ENCODE assay signal across 1 cellular context in the genomic region with DNA sequence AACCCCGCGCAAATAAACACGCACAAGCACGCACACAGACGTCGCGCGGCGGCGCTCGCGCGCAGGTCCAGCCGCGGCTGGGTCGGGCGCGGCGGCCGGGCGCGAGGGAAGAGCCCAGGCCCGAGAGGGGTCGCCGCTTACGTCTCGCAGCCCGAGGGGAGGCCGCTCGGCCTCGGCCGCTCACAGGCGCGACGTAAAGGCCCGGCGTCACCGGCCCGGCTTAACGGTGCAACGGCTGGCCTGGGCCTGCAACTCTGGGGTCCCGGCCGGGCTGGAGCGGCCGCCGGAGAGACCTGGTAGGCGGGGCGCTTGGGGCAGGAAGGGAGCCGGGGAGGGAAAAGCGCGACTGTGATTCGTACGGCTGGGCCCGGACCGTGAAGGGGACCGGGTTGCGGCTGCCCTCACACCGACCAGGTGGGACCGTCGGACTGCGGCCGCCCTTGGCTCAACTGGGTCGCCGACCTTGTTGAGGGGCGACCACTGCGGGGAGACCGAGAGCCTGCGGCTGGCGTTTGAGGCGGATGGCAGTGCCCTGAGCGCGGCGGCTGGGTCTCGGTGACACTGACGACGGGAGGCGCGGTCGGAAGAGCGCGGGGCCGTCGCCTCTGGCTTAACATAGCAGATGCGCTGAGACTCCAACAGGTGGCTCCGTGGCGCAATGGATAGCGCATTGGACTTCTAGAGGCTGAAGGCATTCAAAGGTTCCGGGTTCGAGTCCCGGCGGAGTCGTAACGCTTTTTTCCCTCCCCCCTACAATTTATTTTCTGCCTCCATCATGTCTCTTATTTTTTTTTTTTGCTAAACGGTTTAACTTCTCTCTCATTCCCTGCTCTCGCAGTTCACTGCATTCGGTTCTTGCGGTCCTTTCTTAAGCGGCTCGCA.
TF ChIP-seq lines count a peak whose summit lies in the region.

No MANE protein-coding gene starts in this region.

TF ChIP-seq in HepG2, 621 proteins besides CTCF, POLR2A, EP300 and RAD21 (continued from another document and continues in another):
- TF ChIP-seq, protein P1, sequence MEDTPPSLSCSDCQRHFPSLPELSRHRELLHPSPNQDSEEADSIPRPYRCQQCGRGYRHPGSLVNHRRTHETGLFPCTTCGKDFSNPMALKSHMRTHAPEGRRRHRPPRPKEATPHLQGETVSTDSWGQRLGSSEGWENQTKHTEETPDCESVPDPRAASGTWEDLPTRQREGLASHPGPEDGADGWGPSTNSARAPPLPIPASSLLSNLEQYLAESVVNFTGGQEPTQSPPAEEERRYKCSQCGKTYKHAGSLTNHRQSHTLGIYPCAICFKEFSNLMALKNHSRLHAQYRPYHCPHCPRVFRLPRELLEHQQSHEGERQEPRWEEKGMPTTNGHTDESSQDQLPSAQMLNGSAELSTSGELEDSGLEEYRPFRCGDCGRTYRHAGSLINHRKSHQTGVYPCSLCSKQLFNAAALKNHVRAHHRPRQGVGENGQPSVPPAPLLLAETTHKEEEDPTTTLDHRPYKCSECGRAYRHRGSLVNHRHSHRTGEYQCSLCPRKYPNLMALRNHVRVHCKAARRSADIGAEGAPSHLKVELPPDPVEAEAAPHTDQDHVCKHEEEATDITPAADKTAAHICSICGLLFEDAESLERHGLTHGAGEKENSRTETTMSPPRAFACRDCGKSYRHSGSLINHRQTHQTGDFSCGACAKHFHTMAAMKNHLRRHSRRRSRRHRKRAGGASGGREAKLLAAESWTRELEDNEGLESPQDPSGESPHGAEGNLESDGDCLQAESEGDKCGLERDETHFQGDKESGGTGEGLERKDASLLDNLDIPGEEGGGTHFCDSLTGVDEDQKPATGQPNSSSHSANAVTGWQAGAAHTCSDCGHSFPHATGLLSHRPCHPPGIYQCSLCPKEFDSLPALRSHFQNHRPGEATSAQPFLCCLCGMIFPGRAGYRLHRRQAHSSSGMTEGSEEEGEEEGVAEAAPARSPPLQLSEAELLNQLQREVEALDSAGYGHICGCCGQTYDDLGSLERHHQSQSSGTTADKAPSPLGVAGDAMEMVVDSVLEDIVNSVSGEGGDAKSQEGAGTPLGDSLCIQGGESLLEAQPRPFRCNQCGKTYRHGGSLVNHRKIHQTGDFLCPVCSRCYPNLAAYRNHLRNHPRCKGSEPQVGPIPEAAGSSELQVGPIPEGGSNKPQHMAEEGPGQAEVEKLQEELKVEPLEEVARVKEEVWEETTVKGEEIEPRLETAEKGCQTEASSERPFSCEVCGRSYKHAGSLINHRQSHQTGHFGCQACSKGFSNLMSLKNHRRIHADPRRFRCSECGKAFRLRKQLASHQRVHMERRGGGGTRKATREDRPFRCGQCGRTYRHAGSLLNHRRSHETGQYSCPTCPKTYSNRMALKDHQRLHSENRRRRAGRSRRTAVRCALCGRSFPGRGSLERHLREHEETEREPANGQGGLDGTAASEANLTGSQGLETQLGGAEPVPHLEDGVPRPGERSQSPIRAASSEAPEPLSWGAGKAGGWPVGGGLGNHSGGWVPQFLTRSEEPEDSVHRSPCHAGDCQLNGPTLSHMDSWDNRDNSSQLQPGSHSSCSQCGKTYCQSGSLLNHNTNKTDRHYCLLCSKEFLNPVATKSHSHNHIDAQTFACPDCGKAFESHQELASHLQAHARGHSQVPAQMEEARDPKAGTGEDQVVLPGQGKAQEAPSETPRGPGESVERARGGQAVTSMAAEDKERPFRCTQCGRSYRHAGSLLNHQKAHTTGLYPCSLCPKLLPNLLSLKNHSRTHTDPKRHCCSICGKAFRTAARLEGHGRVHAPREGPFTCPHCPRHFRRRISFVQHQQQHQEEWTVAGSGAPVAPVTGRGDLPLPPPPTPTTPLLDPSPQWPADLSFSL (CRISPR knock-in tag; IDR thresholded peaks at IDR 0.05): peak; percentile 21; the same call in 1 of the 2 replicates
- 0 out of 2 replicates have a peak, but pooled peaks have one; percentile 61 for TF ChIP-seq ZFP36L1 (CRISPR knock-in tag; IDR thresholded peaks at IDR 0.05)
- TF ChIP-seq NR2F2 (IDR thresholded peaks at IDR 0.05; ENCODE audit: borderline replicate concordance, low read depth): 0 out of 2 replicates have a peak, but pooled peaks have one; percentile 13
- no peak for TF ChIP-seq EED (CRISPR knock-in tag; IDR thresholded peaks at IDR 0.05)
- TF ChIP-seq, protein P2, sequence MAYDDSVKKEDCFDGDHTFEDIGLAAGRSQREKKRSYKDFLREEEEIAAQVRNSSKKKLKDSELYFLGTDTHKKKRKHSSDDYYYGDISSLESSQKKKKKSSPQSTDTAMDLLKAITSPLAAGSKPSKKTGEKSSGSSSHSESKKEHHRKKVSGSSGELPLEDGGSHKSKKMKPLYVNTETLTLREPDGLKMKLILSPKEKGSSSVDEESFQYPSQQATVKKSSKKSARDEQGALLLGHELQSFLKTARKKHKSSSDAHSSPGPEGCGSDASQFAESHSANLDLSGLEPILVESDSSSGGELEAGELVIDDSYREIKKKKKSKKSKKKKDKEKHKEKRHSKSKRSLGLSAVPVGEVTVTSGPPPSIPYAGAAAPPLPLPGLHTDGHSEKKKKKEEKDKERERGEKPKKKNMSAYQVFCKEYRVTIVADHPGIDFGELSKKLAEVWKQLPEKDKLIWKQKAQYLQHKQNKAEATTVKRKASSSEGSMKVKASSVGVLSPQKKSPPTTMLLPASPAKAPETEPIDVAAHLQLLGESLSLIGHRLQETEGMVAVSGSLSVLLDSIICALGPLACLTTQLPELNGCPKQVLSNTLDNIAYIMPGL (CRISPR knock-in tag; IDR thresholded peaks at IDR 0.05; ENCODE audit: borderline replicate concordance in 1 of 2, low read depth in 1 of 2): peak; percentile 98 to 100
- TF ChIP-seq, protein P3, sequence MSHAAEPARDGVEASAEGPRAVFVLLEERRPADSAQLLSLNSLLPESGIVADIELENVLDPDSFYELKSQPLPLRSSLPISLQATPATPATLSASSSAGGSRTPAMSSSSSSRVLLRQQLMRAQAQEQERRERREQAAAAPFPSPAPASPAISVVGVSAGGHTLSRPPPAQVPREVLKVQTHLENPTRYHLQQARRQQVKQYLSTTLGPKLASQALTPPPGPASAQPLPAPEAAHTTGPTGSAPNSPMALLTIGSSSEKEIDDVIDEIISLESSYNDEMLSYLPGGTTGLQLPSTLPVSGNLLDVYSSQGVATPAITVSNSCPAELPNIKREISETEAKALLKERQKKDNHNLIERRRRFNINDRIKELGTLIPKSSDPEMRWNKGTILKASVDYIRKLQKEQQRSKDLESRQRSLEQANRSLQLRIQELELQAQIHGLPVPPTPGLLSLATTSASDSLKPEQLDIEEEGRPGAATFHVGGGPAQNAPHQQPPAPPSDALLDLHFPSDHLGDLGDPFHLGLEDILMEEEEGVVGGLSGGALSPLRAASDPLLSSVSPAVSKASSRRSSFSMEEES (CRISPR knock-in tag; IDR thresholded peaks at IDR 0.05): peak; percentile 19; the same call in 1 of the 2 replicates
- TF ChIP-seq BRD4 (CRISPR knock-in tag; IDR thresholded peaks at IDR 0.05): no peak
- TF ChIP-seq FOSL2 (CRISPR knock-in tag; IDR thresholded peaks at IDR 0.05): peak; percentile 36
- no peak for TF ChIP-seq ZNF572 (CRISPR knock-in tag; IDR thresholded peaks at IDR 0.05)
- peak; percentile 67; the same call in 1 of the 2 replicates for TF ChIP-seq MXD4 (CRISPR knock-in tag; IDR thresholded peaks at IDR 0.05)
- TF ChIP-seq SALL1 (CRISPR knock-in tag; IDR thresholded peaks at IDR 0.05): peak; percentile 73
- TF ChIP-seq, protein P4, sequence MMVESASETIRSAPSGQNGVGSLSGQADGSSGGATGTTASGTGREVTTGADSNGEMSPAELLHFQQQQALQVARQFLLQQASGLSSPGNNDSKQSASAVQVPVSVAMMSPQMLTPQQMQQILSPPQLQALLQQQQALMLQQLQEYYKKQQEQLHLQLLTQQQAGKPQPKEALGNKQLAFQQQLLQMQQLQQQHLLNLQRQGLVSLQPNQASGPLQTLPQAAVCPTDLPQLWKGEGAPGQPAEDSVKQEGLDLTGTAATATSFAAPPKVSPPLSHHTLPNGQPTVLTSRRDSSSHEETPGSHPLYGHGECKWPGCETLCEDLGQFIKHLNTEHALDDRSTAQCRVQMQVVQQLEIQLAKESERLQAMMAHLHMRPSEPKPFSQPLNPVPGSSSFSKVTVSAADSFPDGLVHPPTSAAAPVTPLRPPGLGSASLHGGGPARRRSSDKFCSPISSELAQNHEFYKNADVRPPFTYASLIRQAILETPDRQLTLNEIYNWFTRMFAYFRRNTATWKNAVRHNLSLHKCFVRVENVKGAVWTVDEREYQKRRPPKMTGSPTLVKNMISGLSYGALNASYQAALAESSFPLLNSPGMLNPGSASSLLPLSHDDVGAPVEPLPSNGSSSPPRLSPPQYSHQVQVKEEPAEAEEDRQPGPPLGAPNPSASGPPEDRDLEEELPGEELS (CRISPR knock-in tag; IDR thresholded peaks at IDR 0.05): peak; percentile 33
- no peak for TF ChIP-seq ATF7 (IDR thresholded peaks at IDR 0.05)
- no peak for TF ChIP-seq ATF7 (CRISPR knock-in tag; IDR thresholded peaks at IDR 0.05)
- TF ChIP-seq, protein P5, sequence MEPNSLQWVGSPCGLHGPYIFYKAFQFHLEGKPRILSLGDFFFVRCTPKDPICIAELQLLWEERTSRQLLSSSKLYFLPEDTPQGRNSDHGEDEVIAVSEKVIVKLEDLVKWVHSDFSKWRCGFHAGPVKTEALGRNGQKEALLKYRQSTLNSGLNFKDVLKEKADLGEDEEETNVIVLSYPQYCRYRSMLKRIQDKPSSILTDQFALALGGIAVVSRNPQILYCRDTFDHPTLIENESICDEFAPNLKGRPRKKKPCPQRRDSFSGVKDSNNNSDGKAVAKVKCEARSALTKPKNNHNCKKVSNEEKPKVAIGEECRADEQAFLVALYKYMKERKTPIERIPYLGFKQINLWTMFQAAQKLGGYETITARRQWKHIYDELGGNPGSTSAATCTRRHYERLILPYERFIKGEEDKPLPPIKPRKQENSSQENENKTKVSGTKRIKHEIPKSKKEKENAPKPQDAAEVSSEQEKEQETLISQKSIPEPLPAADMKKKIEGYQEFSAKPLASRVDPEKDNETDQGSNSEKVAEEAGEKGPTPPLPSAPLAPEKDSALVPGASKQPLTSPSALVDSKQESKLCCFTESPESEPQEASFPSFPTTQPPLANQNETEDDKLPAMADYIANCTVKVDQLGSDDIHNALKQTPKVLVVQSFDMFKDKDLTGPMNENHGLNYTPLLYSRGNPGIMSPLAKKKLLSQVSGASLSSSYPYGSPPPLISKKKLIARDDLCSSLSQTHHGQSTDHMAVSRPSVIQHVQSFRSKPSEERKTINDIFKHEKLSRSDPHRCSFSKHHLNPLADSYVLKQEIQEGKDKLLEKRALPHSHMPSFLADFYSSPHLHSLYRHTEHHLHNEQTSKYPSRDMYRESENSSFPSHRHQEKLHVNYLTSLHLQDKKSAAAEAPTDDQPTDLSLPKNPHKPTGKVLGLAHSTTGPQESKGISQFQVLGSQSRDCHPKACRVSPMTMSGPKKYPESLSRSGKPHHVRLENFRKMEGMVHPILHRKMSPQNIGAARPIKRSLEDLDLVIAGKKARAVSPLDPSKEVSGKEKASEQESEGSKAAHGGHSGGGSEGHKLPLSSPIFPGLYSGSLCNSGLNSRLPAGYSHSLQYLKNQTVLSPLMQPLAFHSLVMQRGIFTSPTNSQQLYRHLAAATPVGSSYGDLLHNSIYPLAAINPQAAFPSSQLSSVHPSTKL (CRISPR knock-in tag; IDR thresholded peaks at IDR 0.05): peak; percentile 48
- TF ChIP-seq RXRB (CRISPR knock-in tag; IDR thresholded peaks at IDR 0.05; ENCODE audit: borderline replicate concordance): 0 out of 2 replicates have a peak, but pooled peaks have one; percentile 12
- peak; percentile 56; the same call in 1 of the 2 replicates for TF ChIP-seq ARNTL (CRISPR knock-in tag; IDR thresholded peaks at IDR 0.05)
- TF ChIP-seq ZNF234 (CRISPR knock-in tag; conservative IDR thresholded peaks at IDR 0.05): no peak
- TF ChIP-seq RFX3 (CRISPR knock-in tag; IDR thresholded peaks at IDR 0.05): no peak
- TF ChIP-seq ESRRA (CRISPR knock-in tag; IDR thresholded peaks at IDR 0.05; ENCODE audit: low read depth): peak; percentile 51; the same call in 1 of the 2 replicates
- TF ChIP-seq ZNF121 (CRISPR knock-in tag; IDR thresholded peaks at IDR 0.05): peak; percentile 59; the same call in 1 of the 2 replicates
- no peak for TF ChIP-seq FOSL1 (CRISPR knock-in tag; IDR thresholded peaks at IDR 0.05; ENCODE audit: borderline replicate concordance)
- TF ChIP-seq, protein P6, sequence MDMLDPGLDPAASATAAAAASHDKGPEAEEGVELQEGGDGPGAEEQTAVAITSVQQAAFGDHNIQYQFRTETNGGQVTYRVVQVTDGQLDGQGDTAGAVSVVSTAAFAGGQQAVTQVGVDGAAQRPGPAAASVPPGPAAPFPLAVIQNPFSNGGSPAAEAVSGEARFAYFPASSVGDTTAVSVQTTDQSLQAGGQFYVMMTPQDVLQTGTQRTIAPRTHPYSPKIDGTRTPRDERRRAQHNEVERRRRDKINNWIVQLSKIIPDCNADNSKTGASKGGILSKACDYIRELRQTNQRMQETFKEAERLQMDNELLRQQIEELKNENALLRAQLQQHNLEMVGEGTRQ (IDR thresholded peaks at IDR 0.05; ENCODE audit: low read depth, low read length): no peak
- TF ChIP-seq, protein P6 (CRISPR knock-in tag; IDR thresholded peaks at IDR 0.05; ENCODE audit: borderline replicate concordance): no peak
- TF ChIP-seq HDAC2 (CRISPR knock-in tag; IDR thresholded peaks at IDR 0.05): 0 out of 2 replicates have a peak, but pooled peaks have one; percentile 48
- no peak for TF ChIP-seq IKZF1 (IDR thresholded peaks at IDR 0.05)
- no peak for TF ChIP-seq PHF5A (CRISPR knock-in tag; IDR thresholded peaks at IDR 0.05; ENCODE audit: low read depth, unreplicated experiment)
- TF ChIP-seq ZNF780A (CRISPR knock-in tag; IDR thresholded peaks at IDR 0.05): no peak
- no peak for TF ChIP-seq ZNF354B (CRISPR knock-in tag; IDR thresholded peaks at IDR 0.05)
- peak; percentile 40; the same call in 1 of the 2 replicates for TF ChIP-seq ZNF468 (CRISPR knock-in tag; IDR thresholded peaks at IDR 0.05)
- peak; percentile 15; the same call in 1 of the 2 replicates for TF ChIP-seq SIX1 (CRISPR knock-in tag; IDR thresholded peaks at IDR 0.05; ENCODE audit: borderline replicate concordance)
- TF ChIP-seq ZBTB3 (CRISPR knock-in tag; IDR thresholded peaks at IDR 0.05; ENCODE audit: borderline replicate concordance, low read depth): no peak
- TF ChIP-seq ZNF547 (CRISPR knock-in tag; IDR thresholded peaks at IDR 0.05): peak; percentile 56
- TF ChIP-seq, protein P7, sequence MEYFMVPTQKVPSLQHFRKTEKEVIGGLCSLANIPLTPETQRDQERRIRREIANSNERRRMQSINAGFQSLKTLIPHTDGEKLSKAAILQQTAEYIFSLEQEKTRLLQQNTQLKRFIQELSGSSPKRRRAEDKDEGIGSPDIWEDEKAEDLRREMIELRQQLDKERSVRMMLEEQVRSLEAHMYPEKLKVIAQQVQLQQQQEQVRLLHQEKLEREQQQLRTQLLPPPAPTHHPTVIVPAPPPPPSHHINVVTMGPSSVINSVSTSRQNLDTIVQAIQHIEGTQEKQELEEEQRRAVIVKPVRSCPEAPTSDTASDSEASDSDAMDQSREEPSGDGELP (IDR thresholded peaks at IDR 0.05; ENCODE audit: borderline replicate concordance, low read depth): peak; percentile 79; the same call in 1 of the 2 replicates
- TF ChIP-seq, protein P8, sequence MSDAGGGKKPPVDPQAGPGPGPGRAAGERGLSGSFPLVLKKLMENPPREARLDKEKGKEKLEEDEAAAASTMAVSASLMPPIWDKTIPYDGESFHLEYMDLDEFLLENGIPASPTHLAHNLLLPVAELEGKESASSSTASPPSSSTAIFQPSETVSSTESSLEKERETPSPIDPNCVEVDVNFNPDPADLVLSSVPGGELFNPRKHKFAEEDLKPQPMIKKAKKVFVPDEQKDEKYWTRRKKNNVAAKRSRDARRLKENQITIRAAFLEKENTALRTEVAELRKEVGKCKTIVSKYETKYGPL (CRISPR knock-in tag; IDR thresholded peaks at IDR 0.05): peak; percentile 15; the same call in 1 of the 2 replicates
- TF ChIP-seq TGIF2 (CRISPR knock-in tag; IDR thresholded peaks at IDR 0.05): peak; percentile 86
